Comparison of ENCODE assay signal across 1 cellular context in genomic region chr1:28926629-28927441, GRCh38.
TF ChIP-seq lines count a peak whose summit lies in the region.

No MANE protein-coding gene starts in this region.

TF ChIP-seq in K562, 482 proteins besides CTCF, POLR2A, EP300 and RAD21 (continued from another document and continues in another):
- TF ChIP-seq RBM34 (IDR thresholded peaks at IDR 0.05; ENCODE audit: borderline replicate concordance, insufficient read depth, low read length) = no peak
- TF ChIP-seq, protein P1, sequence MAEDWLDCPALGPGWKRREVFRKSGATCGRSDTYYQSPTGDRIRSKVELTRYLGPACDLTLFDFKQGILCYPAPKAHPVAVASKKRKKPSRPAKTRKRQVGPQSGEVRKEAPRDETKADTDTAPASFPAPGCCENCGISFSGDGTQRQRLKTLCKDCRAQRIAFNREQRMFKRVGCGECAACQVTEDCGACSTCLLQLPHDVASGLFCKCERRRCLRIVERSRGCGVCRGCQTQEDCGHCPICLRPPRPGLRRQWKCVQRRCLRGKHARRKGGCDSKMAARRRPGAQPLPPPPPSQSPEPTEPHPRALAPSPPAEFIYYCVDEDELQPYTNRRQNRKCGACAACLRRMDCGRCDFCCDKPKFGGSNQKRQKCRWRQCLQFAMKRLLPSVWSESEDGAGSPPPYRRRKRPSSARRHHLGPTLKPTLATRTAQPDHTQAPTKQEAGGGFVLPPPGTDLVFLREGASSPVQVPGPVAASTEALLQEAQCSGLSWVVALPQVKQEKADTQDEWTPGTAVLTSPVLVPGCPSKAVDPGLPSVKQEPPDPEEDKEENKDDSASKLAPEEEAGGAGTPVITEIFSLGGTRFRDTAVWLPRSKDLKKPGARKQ (CRISPR knock-in tag; IDR thresholded peaks at IDR 0.05) = no peak
- no peak for TF ChIP-seq ZKSCAN3 (CRISPR knock-in tag; IDR thresholded peaks at IDR 0.05)
- no peak for TF ChIP-seq TSC22D4 (tag; IDR thresholded peaks at IDR 0.05)
- no peak for TF ChIP-seq BRCA1 (IDR thresholded peaks at IDR 0.05)
- TF ChIP-seq BRCA1 (CRISPR knock-in tag; IDR thresholded peaks at IDR 0.05) = no peak
- TF ChIP-seq CREB3L1 (IDR thresholded peaks at IDR 0.05; ENCODE audit: borderline replicate concordance, low read depth) = peak; percentile 52; the same call in 1 of the 2 replicates
- TF ChIP-seq KLF13 (tag; IDR thresholded peaks at IDR 0.05; ENCODE audit: borderline replicate concordance, low read depth) = no peak
- TF ChIP-seq ZNF184 (CRISPR knock-in tag; IDR thresholded peaks at IDR 0.05) = no peak
- TF ChIP-seq YY1 (IDR thresholded peaks at IDR 0.05; ENCODE audit: borderline replicate concordance in 1 of 3, control insufficient read depth in 1 of 3, extremely low read depth in 1 of 3, insufficient read depth in 3 of 3, insufficient read length in 1 of 3, insufficient replicate concordance in 2 of 3, low read depth in 1 of 3, low read length in 2 of 3) = peak in 2 of 3 experiments; percentile 42 to 75
- no peak for TF ChIP-seq ZHX1 (conservative IDR thresholded peaks at IDR 0.05; ENCODE audit: low read length)
- TF ChIP-seq ZNF445 (CRISPR knock-in tag; IDR thresholded peaks at IDR 0.05; ENCODE audit: low read depth) = no peak
- TF ChIP-seq, protein P2, sequence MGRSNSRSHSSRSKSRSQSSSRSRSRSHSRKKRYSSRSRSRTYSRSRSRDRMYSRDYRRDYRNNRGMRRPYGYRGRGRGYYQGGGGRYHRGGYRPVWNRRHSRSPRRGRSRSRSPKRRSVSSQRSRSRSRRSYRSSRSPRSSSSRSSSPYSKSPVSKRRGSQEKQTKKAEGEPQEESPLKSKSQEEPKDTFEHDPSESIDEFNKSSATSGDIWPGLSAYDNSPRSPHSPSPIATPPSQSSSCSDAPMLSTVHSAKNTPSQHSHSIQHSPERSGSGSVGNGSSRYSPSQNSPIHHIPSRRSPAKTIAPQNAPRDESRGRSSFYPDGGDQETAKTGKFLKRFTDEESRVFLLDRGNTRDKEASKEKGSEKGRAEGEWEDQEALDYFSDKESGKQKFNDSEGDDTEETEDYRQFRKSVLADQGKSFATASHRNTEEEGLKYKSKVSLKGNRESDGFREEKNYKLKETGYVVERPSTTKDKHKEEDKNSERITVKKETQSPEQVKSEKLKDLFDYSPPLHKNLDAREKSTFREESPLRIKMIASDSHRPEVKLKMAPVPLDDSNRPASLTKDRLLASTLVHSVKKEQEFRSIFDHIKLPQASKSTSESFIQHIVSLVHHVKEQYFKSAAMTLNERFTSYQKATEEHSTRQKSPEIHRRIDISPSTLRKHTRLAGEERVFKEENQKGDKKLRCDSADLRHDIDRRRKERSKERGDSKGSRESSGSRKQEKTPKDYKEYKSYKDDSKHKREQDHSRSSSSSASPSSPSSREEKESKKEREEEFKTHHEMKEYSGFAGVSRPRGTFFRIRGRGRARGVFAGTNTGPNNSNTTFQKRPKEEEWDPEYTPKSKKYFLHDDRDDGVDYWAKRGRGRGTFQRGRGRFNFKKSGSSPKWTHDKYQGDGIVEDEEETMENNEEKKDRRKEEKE (IDR thresholded peaks at IDR 0.05; ENCODE audit: borderline replicate concordance in 1 of 2, control insufficient read depth in 1 of 2, low read depth in 2 of 2, low read length in 1 of 2) = no peak; a peak in 1 of 4 replicates
- TF ChIP-seq, protein P3, sequence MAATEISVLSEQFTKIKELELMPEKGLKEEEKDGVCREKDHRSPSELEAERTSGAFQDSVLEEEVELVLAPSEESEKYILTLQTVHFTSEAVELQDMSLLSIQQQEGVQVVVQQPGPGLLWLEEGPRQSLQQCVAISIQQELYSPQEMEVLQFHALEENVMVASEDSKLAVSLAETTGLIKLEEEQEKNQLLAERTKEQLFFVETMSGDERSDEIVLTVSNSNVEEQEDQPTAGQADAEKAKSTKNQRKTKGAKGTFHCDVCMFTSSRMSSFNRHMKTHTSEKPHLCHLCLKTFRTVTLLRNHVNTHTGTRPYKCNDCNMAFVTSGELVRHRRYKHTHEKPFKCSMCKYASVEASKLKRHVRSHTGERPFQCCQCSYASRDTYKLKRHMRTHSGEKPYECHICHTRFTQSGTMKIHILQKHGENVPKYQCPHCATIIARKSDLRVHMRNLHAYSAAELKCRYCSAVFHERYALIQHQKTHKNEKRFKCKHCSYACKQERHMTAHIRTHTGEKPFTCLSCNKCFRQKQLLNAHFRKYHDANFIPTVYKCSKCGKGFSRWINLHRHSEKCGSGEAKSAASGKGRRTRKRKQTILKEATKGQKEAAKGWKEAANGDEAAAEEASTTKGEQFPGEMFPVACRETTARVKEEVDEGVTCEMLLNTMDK (IDR thresholded peaks at IDR 0.05; ENCODE audit: borderline replicate concordance, insufficient read depth, low read depth, low read length, poor library complexity, severe bottlenecking) = no peak
- no peak for TF ChIP-seq SRSF3 (IDR thresholded peaks at IDR 0.05; ENCODE audit: insufficient read depth, low read length)
- no peak for TF ChIP-seq BRF1 (IDR thresholded peaks at IDR 0.05; ENCODE audit: borderline replicate concordance, extremely low read depth, insufficient read length)
- no peak for TF ChIP-seq RBM22 (IDR thresholded peaks at IDR 0.05; ENCODE audit: low read depth, low read length, poor library complexity, severe bottlenecking)
- no peak for TF ChIP-seq CBX8 (IDR thresholded peaks at IDR 0.05; ENCODE audit: borderline replicate concordance, extremely low read depth, low read depth, low read length, poor library complexity, severe bottlenecking)
- TF ChIP-seq TAF9B (IDR thresholded peaks at IDR 0.05; ENCODE audit: partially characterized antibody) = peak; percentile 70
- peak; percentile 79; the same call in 1 of the 2 replicates for TF ChIP-seq LCOR (CRISPR knock-in tag; IDR thresholded peaks at IDR 0.05)
- no peak for TF ChIP-seq ZNF217 (CRISPR knock-in tag; IDR thresholded peaks at IDR 0.05)
- TF ChIP-seq, protein P4, sequence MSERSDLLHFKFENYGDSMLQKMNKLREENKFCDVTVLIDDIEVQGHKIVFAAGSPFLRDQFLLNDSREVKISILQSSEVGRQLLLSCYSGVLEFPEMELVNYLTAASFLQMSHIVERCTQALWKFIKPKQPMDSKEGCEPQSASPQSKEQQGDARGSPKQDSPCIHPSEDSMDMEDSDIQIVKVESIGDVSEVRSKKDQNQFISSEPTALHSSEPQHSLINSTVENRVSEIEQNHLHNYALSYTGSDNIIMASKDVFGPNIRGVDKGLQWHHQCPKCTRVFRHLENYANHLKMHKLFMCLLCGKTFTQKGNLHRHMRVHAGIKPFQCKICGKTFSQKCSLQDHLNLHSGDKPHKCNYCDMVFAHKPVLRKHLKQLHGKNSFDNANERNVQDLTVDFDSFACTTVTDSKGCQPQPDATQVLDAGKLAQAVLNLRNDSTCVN (CRISPR knock-in tag; IDR thresholded peaks at IDR 0.05) = no peak
- TF ChIP-seq, protein P5, sequence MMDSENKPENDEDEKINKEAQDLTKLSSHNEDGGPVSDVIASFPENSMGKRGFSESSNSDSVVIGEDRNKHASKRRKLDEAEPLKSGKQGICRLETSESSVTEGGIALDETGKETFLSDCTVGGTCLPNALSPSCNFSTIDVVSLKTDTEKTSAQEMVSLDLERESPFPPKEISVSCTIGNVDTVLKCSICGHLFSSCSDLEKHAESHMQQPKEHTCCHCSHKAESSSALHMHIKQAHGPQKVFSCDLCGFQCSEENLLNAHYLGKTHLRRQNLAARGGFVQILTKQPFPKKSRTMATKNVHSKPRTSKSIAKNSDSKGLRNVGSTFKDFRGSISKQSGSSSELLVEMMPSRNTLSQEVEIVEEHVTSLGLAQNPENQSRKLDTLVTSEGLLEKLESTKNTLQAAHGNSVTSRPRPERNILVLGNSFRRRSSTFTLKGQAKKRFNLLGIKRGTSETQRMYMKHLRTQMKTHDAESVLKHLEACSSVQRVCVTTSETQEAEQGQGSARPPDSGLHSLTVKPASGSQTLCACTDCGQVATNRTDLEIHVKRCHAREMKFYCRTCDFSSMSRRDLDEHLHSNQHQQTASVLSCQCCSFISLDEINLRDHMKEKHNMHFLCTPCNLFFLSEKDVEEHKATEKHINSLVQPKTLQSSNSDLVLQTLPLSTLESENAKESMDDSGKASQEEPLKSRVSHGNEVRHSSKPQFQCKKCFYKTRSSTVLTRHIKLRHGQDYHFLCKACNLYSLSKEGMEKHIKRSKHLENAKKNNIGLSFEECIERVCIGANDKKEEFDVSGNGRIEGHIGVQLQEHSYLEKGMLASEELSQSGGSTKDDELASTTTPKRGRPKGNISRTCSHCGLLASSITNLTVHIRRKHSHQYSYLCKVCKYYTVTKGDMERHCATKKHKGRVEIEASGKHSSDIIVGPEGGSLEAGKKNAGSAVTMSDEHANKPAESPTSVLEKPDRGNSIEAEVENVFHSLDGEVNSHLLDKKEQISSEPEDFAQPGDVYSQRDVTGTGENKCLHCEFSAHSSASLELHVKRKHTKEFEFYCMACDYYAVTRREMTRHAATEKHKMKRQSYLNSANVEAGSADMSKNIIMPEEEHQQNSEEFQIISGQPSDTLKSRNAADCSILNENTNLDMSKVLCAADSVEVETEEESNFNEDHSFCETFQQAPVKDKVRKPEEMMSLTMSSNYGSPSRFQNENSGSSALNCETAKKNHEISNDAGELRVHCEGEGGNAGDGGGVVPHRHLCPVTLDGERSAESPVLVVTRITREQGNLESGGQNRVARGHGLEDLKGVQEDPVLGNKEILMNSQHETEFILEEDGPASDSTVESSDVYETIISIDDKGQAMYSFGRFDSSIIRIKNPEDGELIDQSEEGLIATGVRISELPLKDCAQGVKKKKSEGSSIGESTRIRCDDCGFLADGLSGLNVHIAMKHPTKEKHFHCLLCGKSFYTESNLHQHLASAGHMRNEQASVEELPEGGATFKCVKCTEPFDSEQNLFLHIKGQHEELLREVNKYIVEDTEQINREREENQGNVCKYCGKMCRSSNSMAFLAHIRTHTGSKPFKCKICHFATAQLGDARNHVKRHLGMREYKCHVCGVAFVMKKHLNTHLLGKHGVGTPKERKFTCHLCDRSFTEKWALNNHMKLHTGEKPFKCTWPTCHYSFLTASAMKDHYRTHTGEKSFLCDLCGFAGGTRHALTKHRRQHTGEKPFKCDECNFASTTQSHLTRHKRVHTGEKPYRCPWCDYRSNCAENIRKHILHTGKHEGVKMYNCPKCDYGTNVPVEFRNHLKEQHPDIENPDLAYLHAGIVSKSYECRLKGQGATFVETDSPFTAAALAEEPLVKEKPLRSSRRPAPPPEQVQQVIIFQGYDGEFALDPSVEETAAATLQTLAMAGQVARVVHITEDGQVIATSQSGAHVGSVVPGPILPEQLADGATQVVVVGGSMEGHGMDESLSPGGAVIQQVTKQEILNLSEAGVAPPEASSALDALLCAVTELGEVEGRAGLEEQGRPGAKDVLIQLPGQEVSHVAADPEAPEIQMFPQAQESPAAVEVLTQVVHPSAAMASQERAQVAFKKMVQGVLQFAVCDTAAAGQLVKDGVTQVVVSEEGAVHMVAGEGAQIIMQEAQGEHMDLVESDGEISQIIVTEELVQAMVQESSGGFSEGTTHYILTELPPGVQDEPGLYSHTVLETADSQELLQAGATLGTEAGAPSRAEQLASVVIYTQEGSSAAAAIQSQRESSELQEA (IDR thresholded peaks at IDR 0.05; ENCODE audit: low read depth) = no peak
- TF ChIP-seq HES1 (IDR thresholded peaks at IDR 0.05; ENCODE audit: low read depth) = peak; percentile 69
- TF ChIP-seq, protein P6, sequence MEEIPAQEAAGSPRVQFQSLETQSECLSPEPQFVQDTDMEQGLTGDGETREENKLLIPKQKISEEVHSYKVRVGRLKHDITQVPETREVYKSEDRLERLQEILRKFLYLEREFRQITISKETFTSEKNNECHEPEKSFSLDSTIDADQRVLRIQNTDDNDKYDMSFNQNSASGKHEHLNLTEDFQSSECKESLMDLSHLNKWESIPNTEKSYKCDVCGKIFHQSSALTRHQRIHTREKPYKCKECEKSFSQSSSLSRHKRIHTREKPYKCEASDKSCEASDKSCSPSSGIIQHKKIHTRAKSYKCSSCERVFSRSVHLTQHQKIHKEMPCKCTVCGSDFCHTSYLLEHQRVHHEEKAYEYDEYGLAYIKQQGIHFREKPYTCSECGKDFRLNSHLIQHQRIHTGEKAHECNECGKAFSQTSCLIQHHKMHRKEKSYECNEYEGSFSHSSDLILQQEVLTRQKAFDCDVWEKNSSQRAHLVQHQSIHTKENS (CRISPR knock-in tag; IDR thresholded peaks at IDR 0.05) = no peak
